ENCODE assay signal across 15 cellular contexts in genomic region chr11:78277314-78277994, GRCh38.
DNase-seq lines count a peak whose midpoint lies in the region; ATAC-seq and TF ChIP-seq lines count a peak whose summit lies in the region.
"Had no signal": no experiment of that assay in that cellular context is flagged by ENCODE, and none has a peak within 500 bp of the region (broad histone marks: within the 10 kb centered on the region; RNA-seq: fewer than 3 reads in every experiment).

No MANE protein-coding gene starts in this region.

- H3K4me3 Mint-ChIP-seq in immature natural killer cell, result no peak overlapping the region
- H3K4me3 Mint-ChIP-seq in CD4-positive, alpha-beta memory T cell, result no peak overlapping the region
- H3K4me3 Mint-ChIP-seq: activated naive CD8-positive, alpha-beta T cell treated with anti-CD3 and anti-CD28 coated beads for 36 hours; nephron progenitor cell had no signal

- H3K4me3 ChIP-seq in body of pancreas (no peak overlapping the region), neutrophil (ENCODE audit: low read depth in 1 of 2, low read length in 1 of 2) (no peak overlapping the region)
- no peak overlapping the region for H3K4me3 ChIP-seq in CD4-positive, alpha-beta memory T cell (ENCODE audit: low read length in 2 of 2)
- H3K4me3 ChIP-seq: SJCRH30, skin epidermis had no signal

- WGBS in body of pancreas, 2 donors, result 31 to 32% methylated on average over 7 of the region's 7 CpGs

- H3K27ac ChIP-seq in C4-2B (peak overlapping the region; percentile 54; the same call in 1 of the 2 replicates), body of pancreas (peak overlapping the region in 3 of 4 donors; percentile 51 to 57 (median 53)), neutrophil (peak overlapping the region; percentile 45)
- no peak overlapping the region for H3K27ac ChIP-seq in CD4-positive, alpha-beta memory T cell (ENCODE audit: low read depth, low read length)
- H3K27ac ChIP-seq: SJCRH30, skin epidermis had no signal

- TF ChIP-seq CTCF in C4-2B (conservative IDR thresholded peaks at IDR 0.05), result no peak
- TF ChIP-seq CTCF in body of pancreas (IDR thresholded peaks at IDR 0.05), result no peak
- TF ChIP-seq CTCF in neutrophil (IDR thresholded peaks at IDR 0.05), result no peak

- H3K27me3 ChIP-seq in body of pancreas (no peaks in the 10 kb centered on the region), neutrophil (no peaks in the 10 kb centered on the region)
- no peaks in the 10 kb centered on the region for H3K27me3 ChIP-seq in CD4-positive, alpha-beta memory T cell (ENCODE audit: insufficient read depth, low read length)
- H3K27me3 ChIP-seq: SJCRH30 had no signal

- intact Hi-C loops in body of pancreas (cut with DNase I), result no loop called here
- intact Hi-C loops in CD4-positive, alpha-beta memory T cell (cut with micrococcal nuclease), result no loop called here

- H3K36me3 Mint-ChIP-seq in immature natural killer cell, result peaks cover under 1 to 7% (median under 1%) of the 10 kb centered on the region in 3 donors
- peaks cover 7 to 20% of the 10 kb centered on the region in 2 donors for H3K36me3 Mint-ChIP-seq in CD4-positive, alpha-beta memory T cell

- POLR2A ChIA-PET in CD4-positive, alpha-beta memory T cell (lab: Charles Lee; ENCODE audit: partially characterized antibody), result no interaction called here

- TF ChIP-seq POLR2A in body of pancreas (IDR thresholded peaks at IDR 0.05), result no peak

- ATAC-seq in body of pancreas, result peak; percentile 79
- no peak for ATAC-seq in stimulated activated naive CD8-positive, alpha-beta T cell treated with anti-CD3 and anti-CD28 coated beads, Interleukin-15, Interleukin-2, amounts not matched to agents 100 U/mL and 50 U/mL, for 24 hours

- peaks cover 20% of the 10 kb centered on the region for H3K4me1 ChIP-seq in body of pancreas
- peaks cover 0 to 4% of the 10 kb centered on the region in 2 experiments for H3K4me1 ChIP-seq in neutrophil (ENCODE audit: control insufficient read depth in 1 of 2, insufficient read depth in 1 of 2, low read depth in 1 of 2, low read length in 1 of 2)
- no peaks in the 10 kb centered on the region for H3K4me1 ChIP-seq in CD4-positive, alpha-beta memory T cell (ENCODE audit: insufficient read depth, low read length)
- H3K4me1 ChIP-seq: SJCRH30 had no signal

- CTCF ChIA-PET in CD4-positive, alpha-beta memory T cell (lab: Charles Lee; ENCODE audit: partially characterized antibody), result no interaction called here

- H3K36me3 ChIP-seq in body of pancreas (replicated peaks in 1 of 2; ENCODE audit: insufficient read depth in 1 of 2, low read depth in 2 of 2) (no peaks in the 10 kb centered on the region), neutrophil (peaks cover 26% of the 10 kb centered on the region)
- H3K36me3 ChIP-seq in CD4-positive, alpha-beta memory T cell (ENCODE audit: insufficient read depth, low read length), result no peaks in the 10 kb centered on the region
- H3K36me3 ChIP-seq: SJCRH30 had no signal

- H3K4me1 Mint-ChIP-seq in immature natural killer cell, result no peaks in the 10 kb centered on the region
- no peaks in the 10 kb centered on the region for H3K4me1 Mint-ChIP-seq in CD4-positive, alpha-beta memory T cell
- H3K4me1 Mint-ChIP-seq: activated naive CD8-positive, alpha-beta T cell treated with anti-CD3 and anti-CD28 coated beads for 36 hours had no signal

- DNase-seq in LoVo (ENCODE audit: low spot score) (peak; percentile 84), body of pancreas (peak; percentile 64 to 81 (median 74)), immature natural killer cell (no peak), inferior parietal cortex (ENCODE audit: extremely low spot score) (no peak)
- DNase-seq in CD4-positive, alpha-beta memory T cell, result no peak
- DNase-seq in stimulated activated naive CD8-positive, alpha-beta T cell treated with anti-CD3 and anti-CD28 coated beads, Interleukin-15, Interleukin-2, amounts not matched to agents 100 U/mL and 50 U/mL, for 24 hours, result no peak
- DNase-seq: activated CD8-positive, alpha-beta memory T cell treated with anti-CD3 and anti-CD28 coated beads, Interleukin-2, amount 50 U/mL, for 4 hours; activated naive CD8-positive, alpha-beta T cell treated with anti-CD3 and anti-CD28 coated beads for 36 hours; caudate nucleus; NCI-H1930; nephron progenitor cell had no signal

- H3K27me3 Mint-ChIP-seq in immature natural killer cell (ENCODE audit: low read depth in 3 of 3), result peaks cover 0 to 2% (median 0%) of the 10 kb centered on the region in 3 donors
- H3K27me3 Mint-ChIP-seq in CD4-positive, alpha-beta memory T cell, result no peaks in the 10 kb centered on the region
- H3K27me3 Mint-ChIP-seq: activated naive CD8-positive, alpha-beta T cell treated with anti-CD3 and anti-CD28 coated beads for 36 hours had no signal

- H3K9me3 ChIP-seq in body of pancreas (no peaks in the 10 kb centered on the region), neutrophil (no peaks in the 10 kb centered on the region)
- no peaks in the 10 kb centered on the region for H3K9me3 ChIP-seq in CD4-positive, alpha-beta memory T cell (ENCODE audit: control insufficient read depth in 1 of 2, low read length in 2 of 2)

- H3K27ac Mint-ChIP-seq in immature natural killer cell, result no peak overlapping the region
- peak overlapping the region in 1 of 7 donors; percentile 57 for H3K27ac Mint-ChIP-seq in CD4-positive, alpha-beta memory T cell
- H3K27ac Mint-ChIP-seq: activated naive CD8-positive, alpha-beta T cell treated with anti-CD3 and anti-CD28 coated beads for 36 hours; nephron progenitor cell had no signal

- H3K9me3 Mint-ChIP-seq in immature natural killer cell, result peaks cover 0 to 2% (median 0%) of the 10 kb centered on the region in 6 donors
- peaks cover 0 to 17% (median 12%) of the 10 kb centered on the region in 8 donors for H3K9me3 Mint-ChIP-seq in CD4-positive, alpha-beta memory T cell

Comparison
In these comparisons a context has a peak if more than half of its experiments do, and no peak if none do; other contexts are left out.
1. DNase-seq: peak in LoVo (single experiment) and body of pancreas (4 of 4); none in immature natural killer cell (0 of 3), CD4-positive, alpha-beta memory T cell (0 of 5), inferior parietal cortex (single experiment) and stimulated activated naive CD8-positive, alpha-beta T cell treated with anti-CD3 and anti-CD28 coated beads, Interleukin-15, Interleukin-2, amounts not matched to agents 100 U/mL and 50 U/mL, for 24 hours (single experiment).